8 cellular contexts compared by ENCODE assay signal in the genomic region with DNA sequence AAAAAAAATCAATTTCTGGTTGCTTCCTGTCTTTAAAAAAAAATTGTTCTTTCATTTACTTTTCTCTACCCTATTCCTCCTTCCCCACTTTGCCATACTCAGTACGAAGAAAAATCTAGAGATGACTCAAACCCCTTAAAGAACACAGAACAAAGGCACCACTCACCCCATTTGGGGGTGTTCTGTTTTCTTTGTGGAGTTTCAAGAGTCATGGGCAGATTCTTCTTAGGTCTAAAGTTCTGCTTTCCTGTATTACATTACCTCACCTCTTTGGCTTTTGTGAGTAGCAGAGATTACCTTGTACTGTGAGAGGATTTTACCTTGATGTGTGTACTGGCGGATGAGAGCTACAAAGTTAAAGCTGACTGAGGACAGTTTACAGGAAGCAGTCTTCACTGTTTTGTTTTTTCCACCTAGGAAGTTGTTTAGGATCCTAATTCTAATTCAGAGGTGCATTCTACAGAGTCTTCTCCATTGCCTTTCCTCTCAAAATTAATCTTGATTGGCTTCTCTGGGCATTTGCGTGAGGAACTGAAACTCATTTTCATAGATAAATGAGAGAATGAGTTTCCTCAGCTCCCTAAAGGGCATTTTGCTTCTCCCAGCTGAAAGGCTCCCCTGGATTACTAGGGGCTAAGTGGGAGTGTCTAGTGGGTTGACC. TPM values are rescaled to one million over a fixed set of nuclear protein-coding genes. Genes with fewer than 3 reads are reported as not detected.
A peak's percentile ranks its signal among the peaks of the same experiment; 100 is the strongest.
DNase-seq lines count a peak whose midpoint lies in the region; ATAC-seq and TF ChIP-seq lines count a peak whose summit lies in the region.

No MANE protein-coding gene starts in this region.

- no peak overlapping the region for H3K4me3 Mint-ChIP-seq in activated T-cell treated with anti-CD3 and anti-CD28 coated beads, Interleukin-2, amount 50 U/mL, for 4 hours
- peak overlapping the region; percentile 29 for H3K4me3 Mint-ChIP-seq in activated naive CD8-positive, alpha-beta T cell treated with anti-CD3 and anti-CD28 coated beads, Interleukin-2, amount 10 ng/mL, durations not matched to agents 7 days and 5 days
- H3K4me3 Mint-ChIP-seq in stimulated activated naive CD8-positive, alpha-beta T cell treated with anti-CD3 and anti-CD28 coated beads, Interleukin-15, Interleukin-2, amounts not matched to agents 100 ng/mL and 50 ng/mL, for 24 hours: peak overlapping the region; percentile 30

- H3K9ac ChIP-seq in SK-N-SH: no peak overlapping the region

- TF ChIP-seq RAD21 in SK-N-SH (IDR thresholded peaks at IDR 0.05; ENCODE audit: low read length): no peak

- POLR2A ChIA-PET in activated naive CD8-positive, alpha-beta T cell treated with anti-CD3 and anti-CD28 coated beads, Interleukin-2, amount 10 ng/mL, durations not matched to agents 7 days and 5 days (lab: Charles Lee): interaction anchor here (1.9 kb wide), 1 partner anchor 20 kb away, joined by 9 read pairs; a partner anchor contains a TSS
- POLR2A ChIA-PET in SK-N-SH (lab: Yijun Ruan, JAX): interaction anchor here (0.7 kb wide), 1 partner anchor 14 kb away, joined by 4 read pairs; no protein-coding TSS in a partner anchor

- peak overlapping the region; percentile 69 for H3K27ac Mint-ChIP-seq in activated naive CD8-positive, alpha-beta T cell treated with anti-CD3 and anti-CD28 coated beads, Interleukin-2, amount 10 ng/mL, durations not matched to agents 7 days and 5 days
- peak overlapping the region; percentile 89 for H3K27ac Mint-ChIP-seq in stimulated activated naive CD8-positive, alpha-beta T cell treated with anti-CD3 and anti-CD28 coated beads, Interleukin-15, Interleukin-2, amounts not matched to agents 100 ng/mL and 50 ng/mL, for 24 hours

- H3K4me1 ChIP-seq in SK-N-SH (ENCODE audit: control insufficient read depth in 1 of 2, insufficient read depth in 2 of 2, low read depth in 1 of 2, low read length in 1 of 2) (no peaks in the 10 kb centered on the region), gastroesophageal sphincter (peaks cover 0 to 29% (median 3%) of the 10 kb centered on the region in 3 donors)

- H3K36me3 Mint-ChIP-seq in activated T-cell treated with anti-CD3 and anti-CD28 coated beads, Interleukin-2, amount 50 U/mL, for 4 hours (ENCODE audit: insufficient read depth): peaks cover 44% of the 10 kb centered on the region
- peaks cover 57% of the 10 kb centered on the region for H3K36me3 Mint-ChIP-seq in activated naive CD8-positive, alpha-beta T cell treated with anti-CD3 and anti-CD28 coated beads, Interleukin-2, amount 10 ng/mL, durations not matched to agents 7 days and 5 days
- peaks cover 75% of the 10 kb centered on the region for H3K36me3 Mint-ChIP-seq in stimulated activated naive CD8-positive, alpha-beta T cell treated with anti-CD3 and anti-CD28 coated beads, Interleukin-15, Interleukin-2, amounts not matched to agents 100 ng/mL and 50 ng/mL, for 24 hours (ENCODE audit: low read depth)

- no peak overlapping the region for H3K4me2 ChIP-seq in SK-N-SH

- peaks cover 10% of the 10 kb centered on the region for H3F3A ChIP-seq in SK-N-SH (replicated peaks; ENCODE audit: insufficient read depth)

- H3K27me3 Mint-ChIP-seq in activated T-cell treated with anti-CD3 and anti-CD28 coated beads, Interleukin-2, amount 50 U/mL, for 4 hours (ENCODE audit: low read depth): no peaks in the 10 kb centered on the region
- no peaks in the 10 kb centered on the region for H3K27me3 Mint-ChIP-seq in activated naive CD8-positive, alpha-beta T cell treated with anti-CD3 and anti-CD28 coated beads, Interleukin-2, amount 10 ng/mL, durations not matched to agents 7 days and 5 days
- H3K27me3 Mint-ChIP-seq in stimulated activated naive CD8-positive, alpha-beta T cell treated with anti-CD3 and anti-CD28 coated beads, Interleukin-15, Interleukin-2, amounts not matched to agents 100 ng/mL and 50 ng/mL, for 24 hours: no peaks in the 10 kb centered on the region

- no peak for TF ChIP-seq POLR2A in gastroesophageal sphincter (IDR thresholded peaks at IDR 0.05)

- H3K79me2 ChIP-seq in SK-N-SH (ENCODE audit: insufficient read depth): peaks cover 96% of the 10 kb centered on the region

- no peak for DNase-seq in activated T-cell treated with anti-CD3 and anti-CD28 coated beads, Interleukin-2, amount 50 U/mL, for 4 hours
- DNase-seq in activated T-cell treated with anti-CD3 and anti-CD28 coated beads for 4 hours (no peak), SK-N-SH (no peak), DMS 273 treated with DMSO at 0.1 percent for 48 hours (lab: John Stamatoyannopoulos, UW) (no peak)
- no peak for DNase-seq in activated naive CD8-positive, alpha-beta T cell treated with anti-CD3 and anti-CD28 coated beads, Interleukin-2, amount 10 ng/mL, durations not matched to agents 7 days and 5 days

- H3K4me1 Mint-ChIP-seq in activated T-cell treated with anti-CD3 and anti-CD28 coated beads, Interleukin-2, amount 50 U/mL, for 4 hours (ENCODE audit: low read depth): peaks cover 73% of the 10 kb centered on the region
- H3K4me1 Mint-ChIP-seq in activated naive CD8-positive, alpha-beta T cell treated with anti-CD3 and anti-CD28 coated beads, Interleukin-2, amount 10 ng/mL, durations not matched to agents 7 days and 5 days: peaks cover 22% of the 10 kb centered on the region
- peaks cover 70% of the 10 kb centered on the region for H3K4me1 Mint-ChIP-seq in stimulated activated naive CD8-positive, alpha-beta T cell treated with anti-CD3 and anti-CD28 coated beads, Interleukin-15, Interleukin-2, amounts not matched to agents 100 ng/mL and 50 ng/mL, for 24 hours (ENCODE audit: low read depth)

- peaks cover 10% of the 10 kb centered on the region for H3K9me3 Mint-ChIP-seq in activated T-cell treated with anti-CD3 and anti-CD28 coated beads, Interleukin-2, amount 50 U/mL, for 4 hours
- peaks cover 16% of the 10 kb centered on the region for H3K9me3 Mint-ChIP-seq in activated naive CD8-positive, alpha-beta T cell treated with anti-CD3 and anti-CD28 coated beads, Interleukin-2, amount 10 ng/mL, durations not matched to agents 7 days and 5 days
- H3K9me3 Mint-ChIP-seq in stimulated activated naive CD8-positive, alpha-beta T cell treated with anti-CD3 and anti-CD28 coated beads, Interleukin-15, Interleukin-2, amounts not matched to agents 100 ng/mL and 50 ng/mL, for 24 hours: peaks cover 17% of the 10 kb centered on the region

- no peaks in the 10 kb centered on the region for H3K9me2 ChIP-seq in SK-N-SH

- peaks cover 11% of the 10 kb centered on the region for H3K9me3 ChIP-seq in SK-N-SH
- no peaks in the 10 kb centered on the region for H3K9me3 ChIP-seq in gastroesophageal sphincter

- H3K27ac ChIP-seq in SK-N-SH (ENCODE audit: low read depth in 2 of 2, low read length in 1 of 2) (no peak overlapping the region), gastroesophageal sphincter (no peak overlapping the region)

- 95% methylated on average over 3 of the region's 3 CpGs for WGBS in SK-N-SH (ENCODE audit: low lambda C conversion rate)
- WGBS in gastroesophageal sphincter (ENCODE audit: low coverage in 1 of 2), 2 donors: 92 to 100% methylated on average over 3 of the region's 3 CpGs

- H3K36me3 ChIP-seq in SK-N-SH (replicated peaks in 1 of 2; ENCODE audit: control insufficient read depth in 1 of 2, insufficient read depth in 2 of 2, low read length in 1 of 2): peaks cover 3 to 32% of the 10 kb centered on the region in 2 experiments
- no peaks in the 10 kb centered on the region for H3K36me3 ChIP-seq in gastroesophageal sphincter

- TF ChIP-seq EP300 in SK-N-SH (IDR thresholded peaks at IDR 0.05; ENCODE audit: borderline replicate concordance in 1 of 2, low read depth in 1 of 2, low read length in 1 of 2) (no peak), gastroesophageal sphincter (IDR thresholded peaks at IDR 0.05) (no peak)

- TF ChIP-seq CTCF in SK-N-SH (IDR thresholded peaks at IDR 0.05) (no peak), gastroesophageal sphincter (IDR thresholded peaks at IDR 0.05) (no peak)

- H3K4me3 ChIP-seq in SK-N-SH (ENCODE audit: low read depth in 2 of 2, low read length in 1 of 2) (no peak overlapping the region), gastroesophageal sphincter (no peak overlapping the region)

- ATAC-seq in activated T-cell treated with anti-CD3 and anti-CD28 coated beads, Interleukin-2, amount 50 U/mL, for 4 hours: peak; percentile 81 to 84
- ATAC-seq in HG03064 (IDR thresholded peaks at IDR 0.05; ENCODE audit: low read depth, unreplicated experiment) (peak; percentile 85), gastroesophageal sphincter (no peak)
- ATAC-seq in activated naive CD8-positive, alpha-beta T cell treated with anti-CD3 and anti-CD28 coated beads, Interleukin-2, amount 10 ng/mL, durations not matched to agents 7 days and 5 days (ENCODE audit: low read depth): peak; percentile 70

- H2AFZ ChIP-seq in SK-N-SH (ENCODE audit: low read depth): no peak overlapping the region

- H4K20me1 ChIP-seq in SK-N-SH (ENCODE audit: insufficient read depth): 0 out of 2 replicates have a peak, but pooled peaks cover 11% of the 10 kb centered on the region

- CTCF ChIA-PET in SK-N-SH (lab: Yijun Ruan, JAX): interaction anchor here (0.9 to 1.5 kb wide), 4 partner anchors 9 to 592 kb away, joined by 3 to 4 read pairs (median 4); no protein-coding TSS in a partner anchor

- no peaks in the 10 kb centered on the region for H3K27me3 ChIP-seq in SK-N-SH (ENCODE audit: insufficient read depth)
- H3K27me3 ChIP-seq in gastroesophageal sphincter: no peaks in the 10 kb centered on the region

RNA-seq across cellular contexts. Expression of a gene that starts 20.7 kb away (rescaled TPM):
- total RNA-seq in activated T-cell treated with anti-CD3 and anti-CD28 coated beads, Interleukin-2, amount 50 U/mL, for 4 hours: 10 to 100 TPM; 51.0 to 59.3 (median 52.7) TPM
- total RNA-seq in activated naive CD8-positive, alpha-beta T cell treated with anti-CD3 and anti-CD28 coated beads, Interleukin-2, amount 10 ng/mL, durations not matched to agents 7 days and 5 days: 10 to 100 TPM; 35.9 to 42.2 TPM
- polyA plus RNA-seq in SK-N-SH (2012; rRNA removed): 8.9 and 11.0 TPM in 2 replicates
- polyA plus RNA-seq in SK-N-SH (2012; cell fraction: cytosol; rRNA removed): 11.6 and 12.3 TPM in 2 replicates
- 14.2 and 22.6 TPM in 2 replicates for polyA plus RNA-seq in SK-N-SH (2012; cell fraction: nucleus; rRNA removed)
- 10 to 100 TPM; 16.6 to 31.1 (median 22.0) TPM for total RNA-seq in gastroesophageal sphincter

RNA-seq across cellular contexts. Expression of a gene that starts 25.8 kb away (rescaled TPM):
- total RNA-seq in activated T-cell treated with anti-CD3 and anti-CD28 coated beads, Interleukin-2, amount 50 U/mL, for 4 hours: 100 to 1,000 TPM; 118 to 123 (median 120) TPM
- total RNA-seq in activated naive CD8-positive, alpha-beta T cell treated with anti-CD3 and anti-CD28 coated beads, Interleukin-2, amount 10 ng/mL, durations not matched to agents 7 days and 5 days: 10 to 100 TPM; 71.6 to 72.8 TPM
- polyA plus RNA-seq in SK-N-SH (2012; rRNA removed): 21.2 and 22.2 TPM in 2 replicates
- 34.6 and 60.8 TPM in 2 replicates for polyA plus RNA-seq in SK-N-SH (2012; cell fraction: cytosol; rRNA removed)
- polyA plus RNA-seq in SK-N-SH (2012; cell fraction: nucleus; rRNA removed): 12.4 and 21.0 TPM in 2 replicates
- total RNA-seq in gastroesophageal sphincter: 10 to 100 TPM; 10.1 to 35.3 (median 20.2) TPM
